In genomic region chr2:136246086-136246669, GRCh38 we compare ENCODE assay signal across 1 cellular context.
TF ChIP-seq lines count a peak whose summit lies in the region.

No MANE protein-coding gene starts in this region.

TF ChIP-seq in HepG2, 621 proteins besides CTCF, POLR2A, EP300 and RAD21 (continued from another document and continues in another):
- TF ChIP-seq, protein P1, sequence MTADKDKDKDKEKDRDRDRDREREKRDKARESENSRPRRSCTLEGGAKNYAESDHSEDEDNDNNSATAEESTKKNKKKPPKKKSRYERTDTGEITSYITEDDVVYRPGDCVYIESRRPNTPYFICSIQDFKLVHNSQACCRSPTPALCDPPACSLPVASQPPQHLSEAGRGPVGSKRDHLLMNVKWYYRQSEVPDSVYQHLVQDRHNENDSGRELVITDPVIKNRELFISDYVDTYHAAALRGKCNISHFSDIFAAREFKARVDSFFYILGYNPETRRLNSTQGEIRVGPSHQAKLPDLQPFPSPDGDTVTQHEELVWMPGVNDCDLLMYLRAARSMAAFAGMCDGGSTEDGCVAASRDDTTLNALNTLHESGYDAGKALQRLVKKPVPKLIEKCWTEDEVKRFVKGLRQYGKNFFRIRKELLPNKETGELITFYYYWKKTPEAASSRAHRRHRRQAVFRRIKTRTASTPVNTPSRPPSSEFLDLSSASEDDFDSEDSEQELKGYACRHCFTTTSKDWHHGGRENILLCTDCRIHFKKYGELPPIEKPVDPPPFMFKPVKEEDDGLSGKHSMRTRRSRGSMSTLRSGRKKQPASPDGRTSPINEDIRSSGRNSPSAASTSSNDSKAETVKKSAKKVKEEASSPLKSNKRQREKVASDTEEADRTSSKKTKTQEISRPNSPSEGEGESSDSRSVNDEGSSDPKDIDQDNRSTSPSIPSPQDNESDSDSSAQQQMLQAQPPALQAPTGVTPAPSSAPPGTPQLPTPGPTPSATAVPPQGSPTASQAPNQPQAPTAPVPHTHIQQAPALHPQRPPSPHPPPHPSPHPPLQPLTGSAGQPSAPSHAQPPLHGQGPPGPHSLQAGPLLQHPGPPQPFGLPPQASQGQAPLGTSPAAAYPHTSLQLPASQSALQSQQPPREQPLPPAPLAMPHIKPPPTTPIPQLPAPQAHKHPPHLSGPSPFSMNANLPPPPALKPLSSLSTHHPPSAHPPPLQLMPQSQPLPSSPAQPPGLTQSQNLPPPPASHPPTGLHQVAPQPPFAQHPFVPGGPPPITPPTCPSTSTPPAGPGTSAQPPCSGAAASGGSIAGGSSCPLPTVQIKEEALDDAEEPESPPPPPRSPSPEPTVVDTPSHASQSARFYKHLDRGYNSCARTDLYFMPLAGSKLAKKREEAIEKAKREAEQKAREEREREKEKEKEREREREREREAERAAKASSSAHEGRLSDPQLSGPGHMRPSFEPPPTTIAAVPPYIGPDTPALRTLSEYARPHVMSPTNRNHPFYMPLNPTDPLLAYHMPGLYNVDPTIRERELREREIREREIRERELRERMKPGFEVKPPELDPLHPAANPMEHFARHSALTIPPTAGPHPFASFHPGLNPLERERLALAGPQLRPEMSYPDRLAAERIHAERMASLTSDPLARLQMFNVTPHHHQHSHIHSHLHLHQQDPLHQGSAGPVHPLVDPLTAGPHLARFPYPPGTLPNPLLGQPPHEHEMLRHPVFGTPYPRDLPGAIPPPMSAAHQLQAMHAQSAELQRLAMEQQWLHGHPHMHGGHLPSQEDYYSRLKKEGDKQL (CRISPR knock-in tag; IDR thresholded peaks at IDR 0.05; ENCODE audit: low read depth): no peak
- no peak for TF ChIP-seq ZNF30 (CRISPR knock-in tag; IDR thresholded peaks at IDR 0.05)
- no peak for TF ChIP-seq MIXL1 (CRISPR knock-in tag; IDR thresholded peaks at IDR 0.05)
- no peak for TF ChIP-seq ZSCAN12 (CRISPR knock-in tag; IDR thresholded peaks at IDR 0.05)
- TF ChIP-seq, protein P2, sequence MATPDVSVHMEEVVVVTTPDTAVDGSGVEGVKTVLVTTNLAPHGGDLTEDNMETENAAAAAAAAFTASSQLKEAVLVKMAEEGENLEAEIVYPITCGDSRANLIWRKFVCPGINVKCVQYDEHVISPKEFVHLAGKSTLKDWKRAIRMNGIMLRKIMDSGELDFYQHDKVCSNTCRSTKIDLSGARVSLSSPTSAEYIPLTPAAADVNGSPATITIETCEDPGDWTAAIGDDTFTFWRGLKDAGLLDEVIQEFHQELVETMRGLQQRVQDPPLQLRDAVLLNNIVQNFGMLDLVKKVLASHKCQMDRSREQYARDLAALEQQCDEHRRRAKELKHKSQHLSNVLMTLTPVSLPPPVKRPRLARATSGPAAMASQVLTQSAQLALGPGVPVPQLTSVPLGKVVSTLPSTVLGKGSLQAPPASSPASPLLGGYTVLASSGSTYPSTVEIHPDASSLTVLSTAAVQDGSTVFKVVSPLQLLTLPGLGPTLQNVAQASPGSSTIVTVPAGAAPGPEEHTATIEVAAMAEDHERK (CRISPR knock-in tag; IDR thresholded peaks at IDR 0.05; ENCODE audit: low read depth): no peak
- TF ChIP-seq CREB1 (IDR thresholded peaks at IDR 0.05): no peak
- TF ChIP-seq CREB1 (CRISPR knock-in tag; IDR thresholded peaks at IDR 0.05): no peak
- TF ChIP-seq ZNF674 (CRISPR knock-in tag; IDR thresholded peaks at IDR 0.05; ENCODE audit: low read depth): no peak
- no peak for TF ChIP-seq ELF4 (CRISPR knock-in tag; IDR thresholded peaks at IDR 0.05; ENCODE audit: borderline replicate concordance)
- TF ChIP-seq, protein P3, sequence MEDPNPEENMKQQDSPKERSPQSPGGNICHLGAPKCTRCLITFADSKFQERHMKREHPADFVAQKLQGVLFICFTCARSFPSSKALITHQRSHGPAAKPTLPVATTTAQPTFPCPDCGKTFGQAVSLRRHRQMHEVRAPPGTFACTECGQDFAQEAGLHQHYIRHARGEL (CRISPR knock-in tag; IDR thresholded peaks at IDR 0.05): no peak
- no peak for TF ChIP-seq PAF1 (CRISPR knock-in tag; IDR thresholded peaks at IDR 0.05)
- TF ChIP-seq ZFY (CRISPR knock-in tag; IDR thresholded peaks at IDR 0.05): no peak
- TF ChIP-seq FOSL1 (CRISPR knock-in tag; IDR thresholded peaks at IDR 0.05; ENCODE audit: borderline replicate concordance): no peak
- 0 out of 2 replicates have a peak, but pooled peaks have one; percentile 6 for TF ChIP-seq RARA (CRISPR knock-in tag; IDR thresholded peaks at IDR 0.05)
- no peak for TF ChIP-seq HOXA5 (CRISPR knock-in tag; IDR thresholded peaks at IDR 0.05)
- TF ChIP-seq PRDM10 (CRISPR knock-in tag; IDR thresholded peaks at IDR 0.05; ENCODE audit: low read depth): no peak
- no peak for TF ChIP-seq MED1 (CRISPR knock-in tag; IDR thresholded peaks at IDR 0.05)
- no peak for TF ChIP-seq SMAD9 (CRISPR knock-in tag; IDR thresholded peaks at IDR 0.05)
- no peak for TF ChIP-seq ZNF3 (CRISPR knock-in tag; IDR thresholded peaks at IDR 0.05)
- no peak for TF ChIP-seq ZNF225 (CRISPR knock-in tag; IDR thresholded peaks at IDR 0.05)
- 0 out of 2 replicates have a peak, but pooled peaks have one; percentile 53 for TF ChIP-seq ZNF556 (CRISPR knock-in tag; IDR thresholded peaks at IDR 0.05; ENCODE audit: borderline replicate concordance)
- TF ChIP-seq ZNF552 (CRISPR knock-in tag; IDR thresholded peaks at IDR 0.05; ENCODE audit: borderline replicate concordance): no peak
- TF ChIP-seq, protein P4, sequence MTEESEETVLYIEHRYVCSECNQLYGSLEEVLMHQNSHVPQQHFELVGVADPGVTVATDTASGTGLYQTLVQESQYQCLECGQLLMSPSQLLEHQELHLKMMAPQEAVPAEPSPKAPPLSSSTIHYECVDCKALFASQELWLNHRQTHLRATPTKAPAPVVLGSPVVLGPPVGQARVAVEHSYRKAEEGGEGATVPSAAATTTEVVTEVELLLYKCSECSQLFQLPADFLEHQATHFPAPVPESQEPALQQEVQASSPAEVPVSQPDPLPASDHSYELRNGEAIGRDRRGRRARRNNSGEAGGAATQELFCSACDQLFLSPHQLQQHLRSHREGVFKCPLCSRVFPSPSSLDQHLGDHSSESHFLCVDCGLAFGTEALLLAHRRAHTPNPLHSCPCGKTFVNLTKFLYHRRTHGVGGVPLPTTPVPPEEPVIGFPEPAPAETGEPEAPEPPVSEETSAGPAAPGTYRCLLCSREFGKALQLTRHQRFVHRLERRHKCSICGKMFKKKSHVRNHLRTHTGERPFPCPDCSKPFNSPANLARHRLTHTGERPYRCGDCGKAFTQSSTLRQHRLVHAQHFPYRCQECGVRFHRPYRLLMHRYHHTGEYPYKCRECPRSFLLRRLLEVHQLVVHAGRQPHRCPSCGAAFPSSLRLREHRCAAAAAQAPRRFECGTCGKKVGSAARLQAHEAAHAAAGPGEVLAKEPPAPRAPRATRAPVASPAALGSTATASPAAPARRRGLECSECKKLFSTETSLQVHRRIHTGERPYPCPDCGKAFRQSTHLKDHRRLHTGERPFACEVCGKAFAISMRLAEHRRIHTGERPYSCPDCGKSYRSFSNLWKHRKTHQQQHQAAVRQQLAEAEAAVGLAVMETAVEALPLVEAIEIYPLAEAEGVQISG (CRISPR knock-in tag; IDR thresholded peaks at IDR 0.05): no peak
- no peak for TF ChIP-seq RCOR2 (CRISPR knock-in tag; IDR thresholded peaks at IDR 0.05)
- TF ChIP-seq SALL1 (CRISPR knock-in tag; IDR thresholded peaks at IDR 0.05): peak; percentile 22; the same call in 1 of the 2 replicates
- TF ChIP-seq ZNF446 (CRISPR knock-in tag; IDR thresholded peaks at IDR 0.05): no peak
- TF ChIP-seq, protein P5, sequence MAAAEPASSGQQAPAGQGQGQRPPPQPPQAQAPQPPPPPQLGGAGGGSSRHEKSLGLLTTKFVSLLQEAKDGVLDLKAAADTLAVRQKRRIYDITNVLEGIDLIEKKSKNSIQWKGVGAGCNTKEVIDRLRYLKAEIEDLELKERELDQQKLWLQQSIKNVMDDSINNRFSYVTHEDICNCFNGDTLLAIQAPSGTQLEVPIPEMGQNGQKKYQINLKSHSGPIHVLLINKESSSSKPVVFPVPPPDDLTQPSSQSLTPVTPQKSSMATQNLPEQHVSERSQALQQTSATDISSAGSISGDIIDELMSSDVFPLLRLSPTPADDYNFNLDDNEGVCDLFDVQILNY (CRISPR knock-in tag; conservative IDR thresholded peaks at IDR 0.05): no peak
- TF ChIP-seq, protein P6, sequence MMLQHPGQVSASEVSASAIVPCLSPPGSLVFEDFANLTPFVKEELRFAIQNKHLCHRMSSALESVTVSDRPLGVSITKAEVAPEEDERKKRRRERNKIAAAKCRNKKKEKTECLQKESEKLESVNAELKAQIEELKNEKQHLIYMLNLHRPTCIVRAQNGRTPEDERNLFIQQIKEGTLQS (CRISPR knock-in tag; IDR thresholded peaks at IDR 0.05): no peak
- TF ChIP-seq BRF2 (CRISPR knock-in tag; IDR thresholded peaks at IDR 0.05): no peak
- no peak for TF ChIP-seq ZNF280B (CRISPR knock-in tag; IDR thresholded peaks at IDR 0.05; ENCODE audit: borderline replicate concordance)
- TF ChIP-seq, protein P7, sequence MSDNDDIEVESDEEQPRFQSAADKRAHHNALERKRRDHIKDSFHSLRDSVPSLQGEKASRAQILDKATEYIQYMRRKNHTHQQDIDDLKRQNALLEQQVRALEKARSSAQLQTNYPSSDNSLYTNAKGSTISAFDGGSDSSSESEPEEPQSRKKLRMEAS (IDR thresholded peaks at IDR 0.05): no peak
- TF ChIP-seq ONECUT2 (CRISPR knock-in tag; IDR thresholded peaks at IDR 0.05): no peak
- TF ChIP-seq, protein P8, sequence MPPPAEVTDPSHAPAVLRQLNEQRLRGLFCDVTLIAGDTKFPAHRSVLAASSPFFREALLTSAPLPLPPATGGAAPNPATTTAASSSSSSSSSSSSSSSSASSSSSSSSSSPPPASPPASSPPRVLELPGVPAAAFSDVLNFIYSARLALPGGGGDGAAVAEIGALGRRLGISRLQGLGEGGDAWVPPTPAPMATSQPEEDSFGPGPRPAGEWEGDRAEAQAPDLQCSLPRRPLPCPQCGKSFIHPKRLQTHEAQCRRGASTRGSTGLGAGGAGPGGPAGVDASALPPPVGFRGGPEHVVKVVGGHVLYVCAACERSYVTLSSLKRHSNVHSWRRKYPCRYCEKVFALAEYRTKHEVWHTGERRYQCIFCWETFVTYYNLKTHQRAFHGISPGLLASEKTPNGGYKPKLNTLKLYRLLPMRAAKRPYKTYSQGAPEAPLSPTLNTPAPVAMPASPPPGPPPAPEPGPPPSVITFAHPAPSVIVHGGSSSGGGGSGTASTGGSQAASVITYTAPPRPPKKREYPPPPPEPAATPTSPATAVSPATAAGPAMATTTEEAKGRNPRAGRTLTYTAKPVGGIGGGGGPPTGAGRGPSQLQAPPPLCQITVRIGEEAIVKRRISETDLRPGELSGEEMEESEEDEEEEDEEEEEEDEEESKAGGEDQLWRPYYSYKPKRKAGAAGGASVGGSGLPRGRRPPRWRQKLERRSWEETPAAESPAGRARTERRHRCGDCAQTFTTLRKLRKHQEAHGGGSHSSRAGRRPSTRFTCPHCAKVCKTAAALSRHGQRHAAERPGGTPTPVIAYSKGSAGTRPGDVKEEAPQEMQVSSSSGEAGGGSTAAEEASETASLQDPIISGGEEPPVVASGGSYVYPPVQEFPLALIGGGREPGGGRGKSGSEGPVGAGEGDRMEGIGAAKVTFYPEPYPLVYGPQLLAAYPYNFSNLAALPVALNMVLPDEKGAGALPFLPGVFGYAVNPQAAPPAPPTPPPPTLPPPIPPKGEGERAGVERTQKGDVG (CRISPR knock-in tag; IDR thresholded peaks at IDR 0.05; ENCODE audit: borderline replicate concordance): no peak
- TF ChIP-seq ZMAT5 (CRISPR knock-in tag; IDR thresholded peaks at IDR 0.05; ENCODE audit: borderline replicate concordance, low read depth): no peak
- no peak for TF ChIP-seq ZNF768 (CRISPR knock-in tag; IDR thresholded peaks at IDR 0.05)
- TF ChIP-seq, protein P9, sequence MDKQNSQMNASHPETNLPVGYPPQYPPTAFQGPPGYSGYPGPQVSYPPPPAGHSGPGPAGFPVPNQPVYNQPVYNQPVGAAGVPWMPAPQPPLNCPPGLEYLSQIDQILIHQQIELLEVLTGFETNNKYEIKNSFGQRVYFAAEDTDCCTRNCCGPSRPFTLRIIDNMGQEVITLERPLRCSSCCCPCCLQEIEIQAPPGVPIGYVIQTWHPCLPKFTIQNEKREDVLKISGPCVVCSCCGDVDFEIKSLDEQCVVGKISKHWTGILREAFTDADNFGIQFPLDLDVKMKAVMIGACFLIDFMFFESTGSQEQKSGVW (CRISPR knock-in tag; IDR thresholded peaks at IDR 0.05; ENCODE audit: borderline replicate concordance): no peak
